In genomic region chr4:149845643-149846208, GRCh38 we compare ENCODE assay signal across 16 cellular contexts.
DNase-seq lines count a peak whose midpoint lies in the region.
"Had no signal": no experiment of that assay in that cellular context is flagged by ENCODE, and none has a peak within 500 bp of the region (broad histone marks: within the 10 kb centered on the region; RNA-seq: fewer than 3 reads in every experiment).

No MANE protein-coding gene starts in this region.

- DNase-seq in NCI-H2196 (lab: John Stamatoyannopoulos, UW; ENCODE audit: unreplicated experiment) (peak; percentile 0), NCI-H2196 treated with DMSO at 0.1 percent for 48 hours (lab: John Stamatoyannopoulos, UW; ENCODE audit: unreplicated experiment) (no peak), NCI-H1694 treated with DMSO at 0.1 percent for 48 hours (lab: John Stamatoyannopoulos, UW) (peak; percentile 30), NCI-H774 (lab: John Stamatoyannopoulos, UW) (peak; percentile 46), AG20443 (ENCODE audit: low spot score) (no peak), NCI-H526 treated with DMSO at 0.1 percent for 48 hours (lab: John Stamatoyannopoulos, UW) (no peak), MV-4-11 (lab: John Stamatoyannopoulos, UW) (no peak), NAMALWA (ENCODE audit: low spot score) (no peak)
- DNase-seq: activated CD4-positive, alpha-beta T cell treated with anti-CD3 and anti-CD28 coated beads for 4 hours; activated CD8-positive, alpha-beta memory T cell treated with anti-CD3 and anti-CD28 coated beads, Interleukin-2, amount 10 ng/mL, durations not matched to agents 7 days and 5 days; DND-41; endodermal cell; H9; NCI-H1048; NCI-H524; stimulated activated CD4-positive, alpha-beta T cell treated with anti-CD3 and anti-CD28 coated beads, Interleukin-15, amount 100 ng/mL, for 24 hours had no signal

Comparison
In these comparisons a context has a peak if more than half of its experiments do, and no peak if none do; other contexts are left out.
1. DNase-seq: peak in NCI-H2196 (single experiment), NCI-H1694 treated with DMSO at 0.1 percent for 48 hours (single experiment) and NCI-H774 (single experiment); none in NCI-H2196 treated with DMSO at 0.1 percent for 48 hours (single experiment), AG20443 (single experiment), NCI-H526 treated with DMSO at 0.1 percent for 48 hours (single experiment), MV-4-11 (single experiment) and NAMALWA (single experiment).